In the genomic region with DNA sequence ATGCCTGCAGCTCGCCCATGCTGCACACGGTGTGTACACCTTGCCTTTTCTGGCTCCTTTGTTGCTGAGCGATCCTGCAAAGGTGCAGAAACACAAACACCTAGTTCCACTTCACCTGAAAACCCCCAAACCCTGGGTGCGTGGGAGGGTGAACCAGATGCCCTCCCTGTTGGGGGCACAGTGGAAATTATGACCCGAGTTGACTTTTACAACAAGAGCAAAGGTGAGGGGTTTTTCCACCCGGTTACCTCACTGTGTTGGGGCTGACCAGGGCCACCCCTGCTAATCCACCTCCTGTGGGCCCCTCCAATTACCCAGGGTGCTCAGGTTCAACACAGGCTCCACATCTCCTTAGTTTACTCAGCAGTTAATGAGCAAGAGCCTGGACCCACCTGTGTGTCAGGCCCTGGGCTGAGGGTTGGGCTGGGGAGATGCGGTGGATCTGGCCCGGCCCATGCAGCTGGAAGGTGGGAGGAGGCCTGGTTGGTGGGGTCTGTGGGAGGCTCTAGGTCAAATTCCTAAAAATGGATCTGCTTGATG, we compare ENCODE assay signal across 12 cellular contexts. TPM values are rescaled to one million over a fixed set of nuclear protein-coding genes. Genes with fewer than 3 reads are reported as not detected.
A peak's percentile ranks its signal among the peaks of the same experiment; 100 is the strongest.
DNase-seq lines count a peak whose midpoint lies in the region; ATAC-seq and TF ChIP-seq lines count a peak whose summit lies in the region.
"Had no signal": no experiment of that assay in that cellular context is flagged by ENCODE, and none has a peak within 500 bp of the region (broad histone marks: within the 10 kb centered on the region; RNA-seq: fewer than 3 reads in every experiment).

No MANE protein-coding gene starts in this region.

- H3K27ac ChIP-seq in esophagus squamous epithelium (peak overlapping the region in 3 of 4 donors; percentile 70 to 89 (median 78)), Karpas-422 (ENCODE audit: low read length) (no peak overlapping the region)
- H3K27ac ChIP-seq: 22Rv1 had no signal

- DNase-seq in NK-92 treated with Interleukin-12 subunit alpha and Interleukin-12 subunit beta, amount 100 ng/mL, for 24 hours (lab: John Stamatoyannopoulos, UW): peak; percentile 19
- DNase-seq in NK-92 (lab: John Stamatoyannopoulos, UW; ENCODE audit: unreplicated experiment) (no peak), esophagus squamous epithelium (lab: John Stamatoyannopoulos, UW) (no peak), Karpas-422 (no peak), type B pancreatic cell (ENCODE audit: extremely low spot score, unreplicated experiment) (no peak)
- no peak for DNase-seq in activated CD4-positive, alpha-beta memory T cell treated with anti-CD3 and anti-CD28 coated beads, Interleukin-2, amount 10 ng/mL, durations not matched to agents 7 days and 5 days
- peak; percentile 49 to 79 for DNase-seq in stimulated activated CD8-positive, alpha-beta memory T cell treated with anti-CD3 and anti-CD28 coated beads, Interleukin-7, amount 100 ng/mL, for 48 hours (ENCODE audit: extremely low read depth in 1 of 2, low read depth in 1 of 2)
- DNase-seq: amygdala, NCI-H187 had no signal

- H3K36me3 Mint-ChIP-seq in activated CD4-positive, alpha-beta memory T cell treated with anti-CD3 and anti-CD28 coated beads, Interleukin-2, amount 10 ng/mL, durations not matched to agents 7 days and 5 days (ENCODE audit: low read depth): peaks cover 25% of the 10 kb centered on the region
- H3K36me3 Mint-ChIP-seq in type B pancreatic cell: no peaks in the 10 kb centered on the region

- H3K4me1 ChIP-seq in esophagus squamous epithelium (peaks cover 5 to 36% (median 17%) of the 10 kb centered on the region in 3 donors), Karpas-422 (ENCODE audit: low read length) (peaks cover 44% of the 10 kb centered on the region)

- peaks cover 61% of the 10 kb centered on the region for H3K4me1 Mint-ChIP-seq in activated CD4-positive, alpha-beta memory T cell treated with anti-CD3 and anti-CD28 coated beads, Interleukin-2, amount 10 ng/mL, durations not matched to agents 7 days and 5 days
- H3K4me1 Mint-ChIP-seq in type B pancreatic cell (ENCODE audit: unreplicated experiment): peaks cover 9% of the 10 kb centered on the region

- H3K4me2 ChIP-seq in Karpas-422 (ENCODE audit: low read depth, low read length, poor library complexity, severe bottlenecking): no peak overlapping the region

- CTCF ChIA-PET in activated CD4-positive, alpha-beta memory T cell treated with anti-CD3 and anti-CD28 coated beads, Interleukin-2, amount 10 ng/mL, durations not matched to agents 7 days and 5 days (lab: Charles Lee): no interaction called here

- POLR2A ChIA-PET in activated CD4-positive, alpha-beta memory T cell treated with anti-CD3 and anti-CD28 coated beads, Interleukin-2, amount 10 ng/mL, durations not matched to agents 7 days and 5 days (lab: Charles Lee): interaction anchor here (1.0 to 1.1 kb wide), 2 partner anchors 45 to 62 kb away, joined by 3 read pairs; no protein-coding TSS in a partner anchor

- H3K79me2 ChIP-seq in Karpas-422 (ENCODE audit: low read length): no peaks in the 10 kb centered on the region

- no peak for TF ChIP-seq POLR2A in esophagus squamous epithelium (IDR thresholded peaks at IDR 0.05)

- TF ChIP-seq CTCF in esophagus squamous epithelium (IDR thresholded peaks at IDR 0.05) (no peak), type B pancreatic cell (conservative IDR thresholded peaks at IDR 0.05) (no peak)

- no peak overlapping the region for H2AFZ ChIP-seq in Karpas-422 (ENCODE audit: low read length)

- peak overlapping the region; percentile 66 for H3K27ac Mint-ChIP-seq in activated CD4-positive, alpha-beta memory T cell treated with anti-CD3 and anti-CD28 coated beads, Interleukin-2, amount 10 ng/mL, durations not matched to agents 7 days and 5 days
- H3K27ac Mint-ChIP-seq in type B pancreatic cell: no peak overlapping the region

- no peaks in the 10 kb centered on the region for H3K27me3 ChIP-seq in esophagus squamous epithelium
- H3K27me3 ChIP-seq in Karpas-422 (ENCODE audit: low read length): peaks cover 2% of the 10 kb centered on the region; the same call in 1 of the 2 replicates
- H3K27me3 ChIP-seq: suprapubic skin had no signal

- WGBS in esophagus squamous epithelium, 2 donors: 82 to 92% methylated on average over 8 of the region's 8 CpGs

- no peak for ATAC-seq in HG03439 (IDR thresholded peaks at IDR 0.05; ENCODE audit: unreplicated experiment)

- intact Hi-C loops in esophagus squamous epithelium (cut with DNase I): no loop called here

- no peak overlapping the region for H3K4me3 ChIP-seq in esophagus squamous epithelium
- H3K4me3 ChIP-seq in Karpas-422 (ENCODE audit: low read length): no peak overlapping the region
- H3K4me3 ChIP-seq: suprapubic skin had no signal

- H3K9ac ChIP-seq in Karpas-422 (ENCODE audit: low read length): no peak overlapping the region

- no peaks in the 10 kb centered on the region for H3K36me3 ChIP-seq in esophagus squamous epithelium
- no peaks in the 10 kb centered on the region; the same call in 1 of the 2 replicates for H3K36me3 ChIP-seq in Karpas-422 (ENCODE audit: insufficient read depth, low read length)
- H3K36me3 ChIP-seq: suprapubic skin had no signal

- H4K20me1 ChIP-seq in Karpas-422 (ENCODE audit: insufficient read depth, low read depth, low read length): no peaks in the 10 kb centered on the region

- H3K9me3 ChIP-seq in esophagus squamous epithelium (peaks cover 0 to 7% (median 0%) of the 10 kb centered on the region in 3 donors), Karpas-422 (ENCODE audit: low read length) (no peaks in the 10 kb centered on the region; the same call in 1 of the 2 replicates)

- H3K9me3 Mint-ChIP-seq in activated CD4-positive, alpha-beta memory T cell treated with anti-CD3 and anti-CD28 coated beads, Interleukin-2, amount 10 ng/mL, durations not matched to agents 7 days and 5 days: peaks cover 25% of the 10 kb centered on the region
- H3K9me3 Mint-ChIP-seq in type B pancreatic cell: peaks cover 13% of the 10 kb centered on the region

- H3K4me3 Mint-ChIP-seq in activated CD4-positive, alpha-beta memory T cell treated with anti-CD3 and anti-CD28 coated beads, Interleukin-2, amount 10 ng/mL, durations not matched to agents 7 days and 5 days: no peak overlapping the region
- H3K4me3 Mint-ChIP-seq in type B pancreatic cell: no peak overlapping the region

- H3K27me3 Mint-ChIP-seq in activated CD4-positive, alpha-beta memory T cell treated with anti-CD3 and anti-CD28 coated beads, Interleukin-2, amount 10 ng/mL, durations not matched to agents 7 days and 5 days: peaks cover 17% of the 10 kb centered on the region
- H3K27me3 Mint-ChIP-seq in type B pancreatic cell: no peaks in the 10 kb centered on the region

- H3K9me2 ChIP-seq in Karpas-422 (replicated peaks; ENCODE audit: insufficient read depth, low read length): no peaks in the 10 kb centered on the region

RNA-seq across cellular contexts. Expression of a gene that starts 42.1 kb away (rescaled TPM):
- 1 to 10 TPM; 7.1 to 7.4 TPM for total RNA-seq in activated CD4-positive, alpha-beta memory T cell treated with anti-CD3 and anti-CD28 coated beads, Interleukin-2, amount 10 ng/mL, durations not matched to agents 7 days and 5 days
- total RNA-seq in esophagus squamous epithelium (10 to 100 TPM in 2 of 4 donors, 1 to 10 TPM in 2; 3.0 to 23.4 (median 8.5) TPM), type B pancreatic cell (ENCODE audit: low replicate concordance) (4.3 and 5.4 TPM in 2 replicates)
- 43.5 and 58.4 TPM in 2 replicates for total RNA-seq in Karpas-422 (2014; rRNA removed; shearing (Covaris generic); ENCODE audit: low replicate concordance)

Comparison
In these comparisons a context has a peak if more than half of its experiments do, and no peak if none do; other contexts are left out.
1. DNase-seq: peak in NK-92 treated with Interleukin-12 subunit alpha and Interleukin-12 subunit beta, amount 100 ng/mL, for 24 hours (single experiment) and stimulated activated CD8-positive, alpha-beta memory T cell treated with anti-CD3 and anti-CD28 coated beads, Interleukin-7, amount 100 ng/mL, for 48 hours (2 of 2); none in NK-92 (single experiment), activated CD4-positive, alpha-beta memory T cell treated with anti-CD3 and anti-CD28 coated beads, Interleukin-2, amount 10 ng/mL, durations not matched to agents 7 days and 5 days (single experiment), esophagus squamous epithelium (single experiment), Karpas-422 (single experiment) and type B pancreatic cell (single experiment).